ENCODE assay signal across 22 cellular contexts in the genomic region with DNA sequence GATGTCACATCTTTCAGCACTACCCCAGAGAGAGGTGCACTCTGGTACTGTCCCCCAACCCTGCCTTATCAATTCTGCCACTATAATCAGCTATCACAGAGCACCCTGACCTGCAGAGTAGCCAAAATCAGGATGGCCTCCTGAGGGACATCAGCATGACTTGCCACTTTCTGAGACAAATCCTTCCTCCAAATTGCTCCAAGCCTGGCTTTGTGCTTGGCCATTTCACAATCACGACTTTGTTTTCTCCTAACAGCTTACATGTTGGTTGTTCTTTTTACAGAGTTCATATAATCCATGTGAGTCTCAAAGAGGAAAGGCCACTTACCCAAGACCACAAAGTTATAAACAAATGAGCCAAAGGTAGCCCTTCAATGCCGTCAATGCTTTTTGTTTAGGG.
DNase-seq lines count a peak whose midpoint lies in the region; ATAC-seq, FAIRE-seq and TF ChIP-seq lines count a peak whose summit lies in the region.
"Had no signal": no experiment of that assay in that cellular context is flagged by ENCODE, and none has a peak within 500 bp of the region (broad histone marks: within the 10 kb centered on the region; RNA-seq: fewer than 3 reads in every experiment).

No MANE protein-coding gene starts in this region.

- peak; percentile 74 for DNase-seq in H4 (ENCODE audit: low spot score)
- DNase-seq in K562 (ENCODE audit: extremely low read depth in 1 of 4, low spot score in 3 of 4), result no peak
- DNase-seq in iris pigment epithelial cell (ENCODE audit: low read depth), result peak; percentile 38
- peak; percentile 46 for DNase-seq in mesendoderm
- DNase-seq in Right ventricle myocardium inferior (ENCODE audit: missing footprints), result no peak
- no peak for DNase-seq in activated CD8-positive, alpha-beta T cell treated with anti-CD3 and anti-CD28 coated beads for 36 hours
- DNase-seq in substantia nigra (lab: John Stamatoyannopoulos, UW), result no peak
- no peak for DNase-seq in AG08395 (ENCODE audit: low spot score)
- DNase-seq: 8988T; BE2C; C1 segment of cervical spinal cord; CD4-positive, CD25-positive, alpha-beta regulatory T cell; CD8-positive, alpha-beta memory T cell; COR-L47; DMS 273 treated with DMSO at 0.1 percent for 48 hours; GOT3; IMR-90; KBM-7 had no signal

- peak overlapping the region; percentile 51 for H3K56ac ChIP-seq in mesendoderm (ENCODE audit: low read length)

- H2BK15ac ChIP-seq in mesendoderm (replicated peaks; ENCODE audit: low read depth), result no peak overlapping the region

- H3K4me2 ChIP-seq in K562 (ENCODE audit: insufficient read depth, low read length), result no peak overlapping the region
- no peak overlapping the region for H3K4me2 ChIP-seq in mesendoderm (ENCODE audit: low read length)

- intact Hi-C loops in K562 (cut with micrococcal nuclease), result no loop called here
- intact Hi-C loops in Right ventricle myocardium inferior (cut with DNase I), result no loop called here
- intact Hi-C loops in activated CD8-positive, alpha-beta T cell treated with anti-CD3 and anti-CD28 coated beads for 36 hours (cut with micrococcal nuclease), result no loop called here

- H2AFZ ChIP-seq in K562 (ENCODE audit: low read depth, low read length), result no peak overlapping the region

- H3K9me1 ChIP-seq in K562 (ENCODE audit: control insufficient read depth, insufficient read depth, low read length), result no peaks in the 10 kb centered on the region

- H3K4me3 ChIP-seq in K562 (no peak overlapping the region), mesendoderm (ENCODE audit: low read length) (no peak overlapping the region)
- H3K4me3 ChIP-seq: HAP-1 had no signal

- no peak overlapping the region for H4K5ac ChIP-seq in mesendoderm (ENCODE audit: low read length)

- no peaks in the 10 kb centered on the region for H3K79me1 ChIP-seq in mesendoderm (ENCODE audit: low read length)

- H3K4me1 ChIP-seq in K562 (replicated peaks in 1 of 2; ENCODE audit: control insufficient read depth in 2 of 2, insufficient read depth in 2 of 2, low read length in 2 of 2) (no peaks in the 10 kb centered on the region; a peak in 1 of 5 replicates), mesendoderm (ENCODE audit: control insufficient read depth, low read depth, low read length) (peaks cover 2% of the 10 kb centered on the region)
- H3K4me1 ChIP-seq: BE2C, HAP-1 had no signal

- in situ Hi-C loops in K562 (cut with MboI), result no loop called here

- CTCF ChIA-PET in K562 (lab: Yijun Ruan, JAX; ENCODE audit: low intra/inter-chr PET ratio), result no interaction called here
- CTCF ChIA-PET in activated CD8-positive, alpha-beta T cell treated with anti-CD3 and anti-CD28 coated beads for 36 hours (lab: Charles Lee), result no interaction called here

- H3K4me3 Mint-ChIP-seq in activated CD8-positive, alpha-beta T cell treated with anti-CD3 and anti-CD28 coated beads for 36 hours, result no peak overlapping the region
- H3K4me3 Mint-ChIP-seq: CD4-positive, CD25-positive, alpha-beta regulatory T cell; CD8-positive, alpha-beta memory T cell had no signal

- no peak for TF ChIP-seq EP300 in K562 (IDR thresholded peaks at IDR 0.05; ENCODE audit: low read length)

- H3K36me3 ChIP-seq in K562 (ENCODE audit: control insufficient read depth, insufficient read depth, low read length) (no peaks in the 10 kb centered on the region), mesendoderm (ENCODE audit: control insufficient read depth, insufficient read depth, low read length) (no peaks in the 10 kb centered on the region)
- H3K36me3 ChIP-seq: BE2C, HAP-1 had no signal

- no peak for TF ChIP-seq CTCF in K562 (IDR thresholded peaks at IDR 0.05 in 2 of 3, conservative IDR thresholded peaks at IDR 0.05 in 1 of 3; ENCODE audit: insufficient read depth in 2 of 3, low read depth in 1 of 3, low read length in 3 of 3)
- TF ChIP-seq CTCF in activated CD8-positive, alpha-beta T cell treated with anti-CD3 and anti-CD28 coated beads for 36 hours (IDR thresholded peaks at IDR 0.05), result no peak

- no TSS peak for BruUV-seq in K562 (replicated peaks; lab: Mats Ljungman, UMichigan)

- no peak overlapping the region for H2AK5ac ChIP-seq in mesendoderm (ENCODE audit: low read length)

- no peak overlapping the region for H2BK5ac ChIP-seq in mesendoderm (ENCODE audit: low read length)

- no peak for TF ChIP-seq RAD21 in K562 (CRISPR knock-in tag; conservative IDR thresholded peaks at IDR 0.05 in 1 of 2, IDR thresholded peaks at IDR 0.05 in 1 of 2)

- no peak overlapping the region for H3K27ac Mint-ChIP-seq in activated CD8-positive, alpha-beta T cell treated with anti-CD3 and anti-CD28 coated beads for 36 hours
- H3K27ac Mint-ChIP-seq: CD4-positive, CD25-positive, alpha-beta regulatory T cell; CD8-positive, alpha-beta memory T cell had no signal

- FAIRE-seq in K562 (lab: Jason Lieb, UNC), result no peak
- FAIRE-seq: G401.6, GM12891 had no signal

- no peak for TF ChIP-seq POLR2A in K562 (conservative IDR thresholded peaks at IDR 0.05)

- no peak for ATAC-seq in K562
- no peak for ATAC-seq in Right ventricle myocardium inferior
- no peak for ATAC-seq in activated CD8-positive, alpha-beta T cell treated with anti-CD3 and anti-CD28 coated beads for 36 hours

- H3K4ac ChIP-seq in mesendoderm (ENCODE audit: low read depth, low read length), result no peak overlapping the region

- H3K27me3 ChIP-seq in K562 (ENCODE audit: control insufficient read depth in 2 of 2, insufficient read depth in 2 of 2, low read length in 2 of 2), result peaks cover 0 to 6% of the 10 kb centered on the region in 2 experiments; a peak in 2 of 5 replicates
- no peaks in the 10 kb centered on the region for H3K27me3 ChIP-seq in mesendoderm (ENCODE audit: insufficient read depth, low read length, poor library complexity)
- H3K27me3 ChIP-seq: BE2C had no signal

- 0% methylated on average over 2 of the region's 2 CpGs for WGBS in K562 (ENCODE audit: insufficient coverage, low coverage, missing lambda C conversion rate)
- WGBS in mesendoderm (ENCODE audit: extremely low coverage, insufficient coverage, low lambda C conversion rate), result no CpG with 5 or more reads among the region's 2 CpGs

- no peak overlapping the region for H3K9ac ChIP-seq in K562 (ENCODE audit: insufficient read depth in 1 of 2, low read depth in 2 of 2, low read length in 2 of 2)
- H3K9ac ChIP-seq in mesendoderm (ENCODE audit: low read length), result no peak overlapping the region

- no peak overlapping the region for H3K27ac ChIP-seq in K562 (ENCODE audit: extremely low read depth, low read depth, low read length)
- no peak overlapping the region for H3K27ac ChIP-seq in mesendoderm (ENCODE audit: low read depth, low read length)
- no peak overlapping the region for H3K27ac ChIP-seq in substantia nigra (ENCODE audit: low read depth, low read length, poor library complexity, severe bottlenecking)
- H3K27ac ChIP-seq: HL-60 had no signal

- H3K9me3 Mint-ChIP-seq in activated CD8-positive, alpha-beta T cell treated with anti-CD3 and anti-CD28 coated beads for 36 hours, result peaks cover 1% of the 10 kb centered on the region

- H3K4me1 Mint-ChIP-seq in activated CD8-positive, alpha-beta T cell treated with anti-CD3 and anti-CD28 coated beads for 36 hours (ENCODE audit: low read depth), result no peaks in the 10 kb centered on the region
- H3K4me1 Mint-ChIP-seq: CD4-positive, CD25-positive, alpha-beta regulatory T cell; CD8-positive, alpha-beta memory T cell had no signal

- H3K36me3 Mint-ChIP-seq in activated CD8-positive, alpha-beta T cell treated with anti-CD3 and anti-CD28 coated beads for 36 hours (ENCODE audit: low read depth), result no peaks in the 10 kb centered on the region
- H3K36me3 Mint-ChIP-seq: CD4-positive, CD25-positive, alpha-beta regulatory T cell; CD8-positive, alpha-beta memory T cell had no signal

- no peaks in the 10 kb centered on the region for H4K20me1 ChIP-seq in K562 (replicated peaks; ENCODE audit: control insufficient read depth, insufficient read depth, low read length)

- H3K27me3 Mint-ChIP-seq in activated CD8-positive, alpha-beta T cell treated with anti-CD3 and anti-CD28 coated beads for 36 hours, result no peaks in the 10 kb centered on the region
- H3K27me3 Mint-ChIP-seq: CD4-positive, CD25-positive, alpha-beta regulatory T cell had no signal

- no peaks in the 10 kb centered on the region for H3K9me3 ChIP-seq in K562 (replicated peaks; ENCODE audit: control insufficient read depth, insufficient read depth, low read depth, low read length)
- H3K9me3 ChIP-seq: BE2C, HAP-1 had no signal

- POLR2A ChIA-PET in K562 (lab: Yijun Ruan, JAX), result interaction anchor here (0.6 to 1.0 kb wide), 2 partner anchors 11 to 49 kb away, joined by 3 read pairs; no protein-coding TSS in a partner anchor
- POLR2A ChIA-PET in activated CD8-positive, alpha-beta T cell treated with anti-CD3 and anti-CD28 coated beads for 36 hours (lab: Charles Lee), result no interaction called here

- H3K79me2 ChIP-seq in K562 (ENCODE audit: control insufficient read depth, insufficient read depth, low read length), result no peaks in the 10 kb centered on the region
- H3K79me2 ChIP-seq in mesendoderm (ENCODE audit: control insufficient read depth, insufficient read depth, low read length), result no peaks in the 10 kb centered on the region

- H3K23ac ChIP-seq in mesendoderm (ENCODE audit: low read length), result no peak overlapping the region

- H3K18ac ChIP-seq in mesendoderm (ENCODE audit: low read length), result no peak overlapping the region

- H4K8ac ChIP-seq in mesendoderm (ENCODE audit: low read depth, low read length), result no peak overlapping the region

- no peak overlapping the region for H2BK120ac ChIP-seq in mesendoderm (ENCODE audit: low read depth, low read length)

TF ChIP-seq in K562, 482 proteins besides CTCF, POLR2A, EP300 and RAD21:
- TF ChIP-seq CEBPB (tag; IDR thresholded peaks at IDR 0.05), result peak; percentile 37
- TF ChIP-seq CBFA2T2 (conservative IDR thresholded peaks at IDR 0.05), result no peak
TF ChIP-seq in K562: peak in this region for 1.

Comparison
In these comparisons a context has a peak if more than half of its experiments do, and no peak if none do; other contexts are left out.
1. DNase-seq: peak in H4 (single experiment), iris pigment epithelial cell (single experiment) and mesendoderm (single experiment); none in K562 (0 of 4), Right ventricle myocardium inferior (single experiment), activated CD8-positive, alpha-beta T cell treated with anti-CD3 and anti-CD28 coated beads for 36 hours (single experiment), substantia nigra (0 of 49) and AG08395 (single experiment).